Comparison of ENCODE assay signal across 20 cellular contexts in genomic region chr1:103197266-103197665, GRCh38.
A peak's percentile ranks its signal among the peaks of the same experiment; 100 is the strongest.
DNase-seq lines count a peak whose midpoint lies in the region; ATAC-seq and TF ChIP-seq lines count a peak whose summit lies in the region.
"Had no signal": no experiment of that assay in that cellular context is flagged by ENCODE, and none has a peak within 500 bp of the region (broad histone marks: within the 10 kb centered on the region; RNA-seq: fewer than 3 reads in every experiment).

No MANE protein-coding gene starts in this region.

- no peak overlapping the region for H3K4me3 ChIP-seq in AG10803 (ENCODE audit: low read length)
- H3K4me3 ChIP-seq: A549, esophagus muscularis mucosa, skin epidermis, upper lobe of left lung had no signal

- TF ChIP-seq CTCF in AG10803 (conservative IDR thresholded peaks at IDR 0.05; ENCODE audit: low read length) = no peak

- ATAC-seq in GM19463 (IDR thresholded peaks at IDR 0.05; ENCODE audit: unreplicated experiment) (no peak), GM21717 (IDR thresholded peaks at IDR 0.05; ENCODE audit: unreplicated experiment) (no peak)
- ATAC-seq: A549; activated CD4-positive, alpha-beta T cell treated with anti-CD3 and anti-CD28 coated beads for 36 hours; activated T-helper 17 cell treated with anti-CD3 and anti-CD28 coated beads, Interleukin-2, amount 50 U/mL, for 72 hours; naive thymus-derived CD8-positive, alpha-beta T cell had no signal

- DNase-seq in AG10803 (ENCODE audit: low read depth) = peak; percentile 72
- peak; percentile 50 for DNase-seq in LHCN-M2 (ENCODE audit: low read depth)
- peak; percentile 88 for DNase-seq in cerebellar cortex (ENCODE audit: low spot score)
- peak; percentile 46 for DNase-seq in kidney glomerular epithelial cell (lab: John Stamatoyannopoulos, UW)
- no peak for DNase-seq in stimulated activated naive CD4-positive, alpha-beta T cell treated with Interleukin-2 at 50 U/mL for 16 hours (lab: John Stamatoyannopoulos, UW)
- no peak for DNase-seq in central memory CD4-positive, alpha-beta T cell
- DNase-seq: activated CD4-positive, alpha-beta T cell treated with anti-CD3 and anti-CD28 coated beads for 36 hours; activated naive CD8-positive, alpha-beta T cell treated with anti-CD3 and anti-CD28 coated beads for 36 hours; effector CD4-positive, alpha-beta T cell; naive thymus-derived CD8-positive, alpha-beta T cell; NCI-H187 treated with DMSO at 0.1 percent for 48 hours; NCI-H510A treated with DMSO at 0.1 percent for 48 hours; stimulated activated CD4-positive, alpha-beta T cell treated with anti-CD3 and anti-CD28 coated beads, Interleukin-2, amount 100 ng/mL, for 48 hours; upper lobe of left lung had no signal

Comparison
In these comparisons a context has a peak if more than half of its experiments do, and no peak if none do; other contexts are left out.
1. DNase-seq: peak in AG10803 (single experiment), LHCN-M2 (single experiment), cerebellar cortex (single experiment) and kidney glomerular epithelial cell (single experiment); none in stimulated activated naive CD4-positive, alpha-beta T cell treated with Interleukin-2 at 50 U/mL for 16 hours (single experiment) and central memory CD4-positive, alpha-beta T cell (single experiment).